8 cellular contexts compared by ENCODE assay signal in the genomic region with DNA sequence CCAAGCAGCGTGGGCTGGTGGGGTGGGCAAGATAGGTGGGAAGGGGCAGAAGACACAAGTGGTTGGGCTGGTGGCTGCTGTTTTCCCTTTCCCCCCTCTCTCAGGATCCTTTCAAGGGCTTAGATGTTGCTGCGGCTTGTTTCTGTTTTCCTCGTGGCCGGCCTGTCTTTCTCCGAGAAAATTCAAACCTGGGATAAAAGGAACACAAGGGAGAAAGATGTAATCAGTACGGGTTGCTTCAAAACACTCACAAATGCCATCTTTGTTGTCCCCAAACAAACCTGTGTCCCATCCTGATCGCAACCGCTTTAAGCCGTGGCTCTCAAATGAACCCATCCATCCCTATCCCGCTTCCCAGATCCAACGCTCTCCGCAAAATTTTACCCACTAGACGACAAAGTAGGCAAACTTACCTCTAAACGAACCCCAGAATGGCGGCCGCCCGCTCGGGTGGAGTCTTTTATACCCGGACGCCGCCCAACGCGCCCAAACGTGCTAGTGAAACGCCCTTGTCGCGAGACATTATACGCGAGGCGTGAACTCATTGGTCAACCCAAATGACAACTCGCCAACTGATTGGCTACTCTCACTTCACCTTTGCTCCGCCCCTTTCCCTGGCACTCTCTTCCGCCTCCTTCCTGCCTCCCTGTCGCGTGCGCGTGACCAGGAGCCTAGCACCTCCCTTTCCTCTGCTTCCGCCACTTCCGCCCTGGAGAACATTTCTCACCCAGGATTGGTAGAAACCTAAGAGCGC. TPM values are rescaled to one million over a fixed set of nuclear protein-coding genes. Genes with fewer than 3 reads are reported as not detected.
DNase-seq lines count a peak whose midpoint lies in the region; ATAC-seq and TF ChIP-seq lines count a peak whose summit lies in the region.

A gene (minus strand): TSS at position 433 of the 754 bp plus-strand sequence. CDS start 7,299 bp downstream, outside the sequence.

- TF ChIP-seq EP300 in upper lobe of left lung (IDR thresholded peaks at IDR 0.05): peak in 1 of 4 donors; percentile 73

- in situ Hi-C loops in GM13976 (cut with MboI; ENCODE audit: low sequenced_read_pairs, unreplicated experiment): no loop called here

- H3K27ac ChIP-seq in heart left ventricle: peak within 1 kb of the TSS; percentile 94 to 99 (median 97)
- H3K27ac ChIP-seq in upper lobe of left lung: peak within 1 kb of the TSS; percentile 95 to 98 (median 96)

- ATAC-seq in HG02870 (IDR thresholded peaks at IDR 0.05; ENCODE audit: unreplicated experiment) (peak; percentile 82), heart left ventricle (peak; percentile 87 to 92 (median 92)), upper lobe of left lung (ENCODE audit: low FRiP score in 2 of 2) (peak; percentile 94 to 97)

- 0% methylated on average over 40 of the region's 40 CpGs for WGBS in heart left ventricle, 4 donors
- WGBS in upper lobe of left lung, 2 donors: 0% methylated on average over 40 of the region's 40 CpGs

- H3K36me3 ChIP-seq in heart left ventricle (peaks cover 0 to 58% (median 43%) of the 10 kb centered on the region in 9 donors), upper lobe of left lung (peaks cover 12 to 48% (median 27%) of the 10 kb centered on the region in 4 donors)

- TF ChIP-seq CTCF in GM13976 (IDR thresholded peaks at IDR 0.05; ENCODE audit: borderline replicate concordance, control extremely low read depth, extremely low read depth, insufficient read depth, missing control alignments) (no peak), heart left ventricle (IDR thresholded peaks at IDR 0.05) (no peak), upper lobe of left lung (IDR thresholded peaks at IDR 0.05) (no peak)

- no peaks in the 10 kb centered on the region for H3K9me3 ChIP-seq in heart left ventricle
- no peaks in the 10 kb centered on the region for H3K9me3 ChIP-seq in upper lobe of left lung

- intact Hi-C loops in T-helper 1 cell treated with Interleukin-12 subunit alpha and Interleukin-12 subunit beta and Interleukin-4 antibody, amounts not matched to agents 30 ng/mL and 1 ng/mL, for 36 hours (cut with micrococcal nuclease): loop anchor here (1.0 to 10.0 kb wide), 18 partner anchors 9 to 1280 kb away; a partner anchor contains a TSS
- intact Hi-C loops in heart left ventricle (cut with DNase I): loop anchor here in 7 of 10 donors (1.0 to 5.0 kb wide), 7 partner anchors 46 to 125 kb away; a partner anchor contains a TSS
- intact Hi-C loops in posterior cingulate gyrus (cut with DNase I): no loop called here

- H3K4me1 ChIP-seq in heart left ventricle: peaks cover 0 to 42% (median 37%) of the 10 kb centered on the region in 12 donors
- peaks cover 37 to 45% (median 38%) of the 10 kb centered on the region in 4 donors for H3K4me1 ChIP-seq in upper lobe of left lung

- H3K4me3 ChIP-seq in heart left ventricle (peak within 1 kb of the TSS; percentile 57 to 92 (median 78)), upper lobe of left lung (peak within 1 kb of the TSS; percentile 67 to 87 (median 78))

- DNase-seq in GM13976 (ENCODE audit: low spot score) (peak; percentile 93), NCI-H146 treated with DMSO at 0.1 percent for 48 hours (lab: John Stamatoyannopoulos, UW; ENCODE audit: unreplicated experiment) (peak; percentile 99), amniotic epithelial cell (ENCODE audit: low read depth) (peak; percentile 100), heart left ventricle (peak; percentile 97 to 100 (median 100)), posterior cingulate gyrus (peak; percentile 97 to 100 (median 99)), upper lobe of left lung (peak; percentile 96 to 99)

- H3K27me3 ChIP-seq in heart left ventricle (no peaks in the 10 kb centered on the region), upper lobe of left lung (no peaks in the 10 kb centered on the region)

- TF ChIP-seq POLR2A in heart left ventricle (IDR thresholded peaks at IDR 0.05) (peak; percentile 99), upper lobe of left lung (IDR thresholded peaks at IDR 0.05) (peak; percentile 97 to 100 (median 99))

RNA-seq across cellular contexts. Expression of the gene that starts here (rescaled TPM):
- 95.2 and 100 TPM in 2 replicates for total RNA-seq in T-helper 1 cell treated with Interleukin-12 subunit alpha and Interleukin-12 subunit beta and Interleukin-4 antibody, amounts not matched to agents 30 ng/mL and 1 ng/mL, for 36 hours
- total RNA-seq in heart left ventricle (10 to 100 TPM; 21.7 to 44.9 (median 29.9) TPM), upper lobe of left lung (10 to 100 TPM; 32.0 to 72.1 (median 50.7) TPM)
- 1 to 10 TPM; 9.4 to 9.6 TPM for polyA plus RNA-seq in heart left ventricle

Comparison
In these comparisons a context has a peak if more than half of its experiments do, and no peak if none do; other contexts are left out.
1. Peak in every context shown above with its lines: DNase-seq, ATAC-seq, H3K4me3 ChIP-seq and H3K27ac ChIP-seq.